1 cellular context compared by ENCODE assay signal in genomic region chr19:18952364-18953003, GRCh38.
TF ChIP-seq lines count a peak whose summit lies in the region.

No MANE protein-coding gene starts in this region.

TF ChIP-seq in endothelial cell of umbilical vein, 7 proteins besides CTCF, POLR2A, EP300 and RAD21:
- TF ChIP-seq GATA2 (IDR thresholded peaks at IDR 0.05; ENCODE audit: insufficient read depth, insufficient read length, low read depth, low read length) (peak; percentile 77), POLR2AphosphoS5 (IDR thresholded peaks at IDR 0.05; ENCODE audit: insufficient read depth, low read depth, low read length) (peak; percentile 31)
